ENCODE assay signal across 8 cellular contexts in the genomic region with DNA sequence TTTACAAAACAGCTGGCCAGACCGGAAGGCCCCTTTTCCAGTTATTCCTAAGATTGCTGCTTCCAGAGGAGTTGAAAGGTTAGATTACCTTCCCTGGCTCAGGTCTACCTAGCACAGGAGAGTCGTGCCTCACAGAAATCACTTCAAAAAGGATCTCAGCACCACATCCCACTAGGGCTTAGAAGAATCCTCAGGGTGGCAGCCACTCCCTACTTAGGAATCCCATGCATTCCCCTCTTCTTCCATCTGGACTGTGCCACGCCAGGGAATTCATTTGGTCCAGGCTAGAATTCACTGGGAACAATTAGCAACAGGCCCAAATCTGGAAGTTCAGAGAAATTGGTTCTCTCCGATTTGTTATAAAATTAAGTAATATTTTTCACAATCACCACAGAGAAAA.
DNase-seq lines count a peak whose midpoint lies in the region; ATAC-seq and TF ChIP-seq lines count a peak whose summit lies in the region.

No MANE protein-coding gene starts in this region.

- TF ChIP-seq CTCF in Calu3 (IDR thresholded peaks at IDR 0.05; ENCODE audit: unreplicated experiment) (no peak), osteoblast (IDR thresholded peaks at IDR 0.05; ENCODE audit: extremely low read depth, low read depth, low read length) (no peak)

- H4K20me1 ChIP-seq in osteoblast (ENCODE audit: insufficient read depth, low read length), result peaks cover 2% of the 10 kb centered on the region

- peak overlapping the region; percentile 85 for H3K27ac Mint-ChIP-seq in Calu3 (ENCODE audit: unreplicated experiment)
- H3K27ac Mint-ChIP-seq in stimulated activated effector memory CD8-positive, alpha-beta T cell treated with anti-CD3 and anti-CD28 coated beads, Interleukin-12 subunit alpha, Interleukin-12 subunit beta, amount 100 ng/mL, for 72 hours, result no peak overlapping the region

- no peaks in the 10 kb centered on the region for H3K27me3 ChIP-seq in MG63
- H3K27me3 ChIP-seq in osteoblast (ENCODE audit: insufficient read depth, low read length), result no peaks in the 10 kb centered on the region

- peaks cover 16% of the 10 kb centered on the region for H3K79me2 ChIP-seq in osteoblast (ENCODE audit: insufficient read depth, low read length)

- peak; percentile 47 for DNase-seq in Calu3
- DNase-seq in MG63, result peak; percentile 63
- DNase-seq in epithelial cell of prostate (ENCODE audit: low read depth, low spot score), result no peak
- peak; percentile 63 for DNase-seq in osteoblast (ENCODE audit: insufficient read length, low spot score, missing footprints)
- DNase-seq in stimulated activated effector memory CD8-positive, alpha-beta T cell treated with anti-CD3 and anti-CD28 coated beads, Interleukin-12 subunit alpha, Interleukin-12 subunit beta, amount 100 ng/mL, for 72 hours (ENCODE audit: low spot score in 2 of 2), result no peak
- DNase-seq in DMS53 treated with DMSO at 0.1 percent for 48 hours (lab: John Stamatoyannopoulos, UW; ENCODE audit: unreplicated experiment), result no peak
- no peak for DNase-seq in NCI-H1092 treated with DMSO at 0.1 percent for 48 hours (lab: John Stamatoyannopoulos, UW)

- peaks cover 29% of the 10 kb centered on the region for H3K4me1 ChIP-seq in osteoblast (ENCODE audit: insufficient read depth, low read length)

- H3K9me3 Mint-ChIP-seq in Calu3 (ENCODE audit: low read depth, unreplicated experiment), result no peaks in the 10 kb centered on the region
- no peaks in the 10 kb centered on the region for H3K9me3 Mint-ChIP-seq in stimulated activated effector memory CD8-positive, alpha-beta T cell treated with anti-CD3 and anti-CD28 coated beads, Interleukin-12 subunit alpha, Interleukin-12 subunit beta, amount 100 ng/mL, for 72 hours

- BruUV-seq in Calu3 (replicated peaks; lab: Mats Ljungman, UMichigan), result no TSS peak

- peaks cover 56% of the 10 kb centered on the region for H3K36me3 Mint-ChIP-seq in Calu3 (ENCODE audit: insufficient read depth, unreplicated experiment)
- H3K36me3 Mint-ChIP-seq in stimulated activated effector memory CD8-positive, alpha-beta T cell treated with anti-CD3 and anti-CD28 coated beads, Interleukin-12 subunit alpha, Interleukin-12 subunit beta, amount 100 ng/mL, for 72 hours, result no peaks in the 10 kb centered on the region

- H3K9me3 ChIP-seq in MG63 (peaks cover under 1% of the 10 kb centered on the region; the same call in 1 of the 2 replicates), osteoblast (ENCODE audit: low read depth, low read length) (no peaks in the 10 kb centered on the region)

- H3K36me3 ChIP-seq in MG63 (peaks cover 11% of the 10 kb centered on the region), osteoblast (ENCODE audit: insufficient read depth, low read length) (no peaks in the 10 kb centered on the region)

- peak overlapping the region; percentile 92 for H3K4me3 Mint-ChIP-seq in Calu3 (ENCODE audit: low read depth, unreplicated experiment)
- no peak overlapping the region for H3K4me3 Mint-ChIP-seq in stimulated activated effector memory CD8-positive, alpha-beta T cell treated with anti-CD3 and anti-CD28 coated beads, Interleukin-12 subunit alpha, Interleukin-12 subunit beta, amount 100 ng/mL, for 72 hours

- H3K27me3 Mint-ChIP-seq in Calu3 (ENCODE audit: unreplicated experiment), result no peaks in the 10 kb centered on the region

- peak overlapping the region; percentile 86 for H3K27ac ChIP-seq in epithelial cell of prostate
- H3K27ac ChIP-seq in osteoblast (ENCODE audit: low read depth, low read length), result peak overlapping the region; percentile 93

- intact Hi-C loops in Calu3 (cut with micrococcal nuclease; ENCODE audit: unreplicated experiment), result loop anchor here (5.0 kb wide), 2 partner anchors 90 to 125 kb away; no protein-coding TSS in a partner anchor

- H3K4me1 Mint-ChIP-seq in Calu3 (ENCODE audit: low read depth, unreplicated experiment), result peaks cover 47% of the 10 kb centered on the region
- peaks cover 17% of the 10 kb centered on the region for H3K4me1 Mint-ChIP-seq in stimulated activated effector memory CD8-positive, alpha-beta T cell treated with anti-CD3 and anti-CD28 coated beads, Interleukin-12 subunit alpha, Interleukin-12 subunit beta, amount 100 ng/mL, for 72 hours

- H3K4me3 ChIP-seq in MG63, result peak overlapping the region; percentile 83; the same call in 1 of the 2 replicates
- peak overlapping the region; percentile 92 for H3K4me3 ChIP-seq in osteoblast (ENCODE audit: insufficient read depth, low read length)

- no peak overlapping the region for H2AFZ ChIP-seq in osteoblast (ENCODE audit: low read length)

- CTCF ChIA-PET in Calu3 (lab: Charles Lee), result interaction anchor here (0.6 kb wide), 1 partner anchor 1765 kb away, joined by 8 read pairs; no protein-coding TSS in a partner anchor

- no peak for ATAC-seq in stimulated activated effector memory CD8-positive, alpha-beta T cell treated with anti-CD3 and anti-CD28 coated beads, Interleukin-12 subunit alpha, Interleukin-12 subunit beta, amount 100 ng/mL, for 72 hours
- no peak for ATAC-seq in HG03565 (IDR thresholded peaks at IDR 0.05; ENCODE audit: unreplicated experiment)

- H3K4me2 ChIP-seq in osteoblast (ENCODE audit: insufficient read depth, low read length), result peak overlapping the region; percentile 85

Comparison
In these comparisons a context has a peak if more than half of its experiments do, and no peak if none do; other contexts are left out.
1. DNase-seq: peak in Calu3 (single experiment), MG63 (single experiment) and osteoblast (single experiment); none in epithelial cell of prostate (single experiment), stimulated activated effector memory CD8-positive, alpha-beta T cell treated with anti-CD3 and anti-CD28 coated beads, Interleukin-12 subunit alpha, Interleukin-12 subunit beta, amount 100 ng/mL, for 72 hours (0 of 2), DMS53 treated with DMSO at 0.1 percent for 48 hours (single experiment) and NCI-H1092 treated with DMSO at 0.1 percent for 48 hours (single experiment).